14 cellular contexts compared by ENCODE assay signal in genomic region chr12:61758661-61759060, GRCh38.
"Had no signal": no experiment of that assay in that cellular context is flagged by ENCODE, and none has a peak within 500 bp of the region (broad histone marks: within the 10 kb centered on the region; RNA-seq: fewer than 3 reads in every experiment).

No MANE protein-coding gene starts in this region.

- H3K27ac Mint-ChIP-seq: activated naive CD4-positive, alpha-beta T cell treated with anti-CD3 and anti-CD28 coated beads for 36 hours; activated T-helper 2 cell treated with anti-CD3 and anti-CD28 coated beads, Interferon-gamma antibody, Interleukin-2, Interleukin-4, amounts not matched to agents 10 μg/mL and 5 μg/mL and 100 μg/mL, durations not matched to agents 14 hours and 24 hours and 36 hours; mesothelial cell of epicardium; progenitor cell of endocrine pancreas; T-cell; type B pancreatic cell had no signal

- H3K4me1 ChIP-seq: right atrium auricular region had no signal

- H3K4me3 ChIP-seq: right atrium auricular region had no signal

- H3K27me3 ChIP-seq: right atrium auricular region had no signal

- H3K9me3 ChIP-seq: right atrium auricular region had no signal

- H3K27me3 Mint-ChIP-seq: progenitor cell of endocrine pancreas, T-cell, type B pancreatic cell had no signal

- H3K4me3 Mint-ChIP-seq: activated naive CD4-positive, alpha-beta T cell treated with anti-CD3 and anti-CD28 coated beads for 36 hours; mesothelial cell of epicardium; T-cell; type B pancreatic cell had no signal

- H3K4me1 Mint-ChIP-seq: mesothelial cell of epicardium, T-cell had no signal

- H3K36me3 ChIP-seq: right atrium auricular region had no signal

- DNase-seq: activated CD4-positive, alpha-beta T cell treated with anti-CD3 and anti-CD28 coated beads, Interleukin-2, amount 50 U/mL, for 48 hours; activated naive CD4-positive, alpha-beta T cell treated with anti-CD3 and anti-CD28 coated beads for 36 hours; activated T-cell treated with anti-CD3 and anti-CD28 coated beads, Interleukin-2, amount 50 U/mL, for 1 hour; glutamatergic neuron; stimulated activated CD4-positive, alpha-beta T cell treated with anti-CD3 and anti-CD28 coated beads, Interleukin-4, amount 100 ng/mL, for 24 hours; stimulated activated CD8-positive, alpha-beta memory T cell treated with anti-CD3 and anti-CD28 coated beads, Interleukin-4, amount 100 ng/mL, for 48 hours; stimulated activated naive CD4-positive, alpha-beta T cell treated with Interleukin-2 at 50 U/mL for 16 hours; T-cell; T-helper 9 cell had no signal

- H3K36me3 Mint-ChIP-seq: mesothelial cell of epicardium, T-cell, type B pancreatic cell had no signal

- H3K27ac ChIP-seq: right atrium auricular region had no signal

- H3K9me3 Mint-ChIP-seq: activated naive CD4-positive, alpha-beta T cell treated with anti-CD3 and anti-CD28 coated beads for 36 hours; activated T-helper 2 cell treated with anti-CD3 and anti-CD28 coated beads, Interferon-gamma antibody, Interleukin-2, Interleukin-4, amounts not matched to agents 10 μg/mL and 5 μg/mL and 100 μg/mL, durations not matched to agents 14 hours and 24 hours and 36 hours; mesothelial cell of epicardium; type B pancreatic cell had no signal
